1 cellular context compared by ENCODE assay signal in the genomic region with DNA sequence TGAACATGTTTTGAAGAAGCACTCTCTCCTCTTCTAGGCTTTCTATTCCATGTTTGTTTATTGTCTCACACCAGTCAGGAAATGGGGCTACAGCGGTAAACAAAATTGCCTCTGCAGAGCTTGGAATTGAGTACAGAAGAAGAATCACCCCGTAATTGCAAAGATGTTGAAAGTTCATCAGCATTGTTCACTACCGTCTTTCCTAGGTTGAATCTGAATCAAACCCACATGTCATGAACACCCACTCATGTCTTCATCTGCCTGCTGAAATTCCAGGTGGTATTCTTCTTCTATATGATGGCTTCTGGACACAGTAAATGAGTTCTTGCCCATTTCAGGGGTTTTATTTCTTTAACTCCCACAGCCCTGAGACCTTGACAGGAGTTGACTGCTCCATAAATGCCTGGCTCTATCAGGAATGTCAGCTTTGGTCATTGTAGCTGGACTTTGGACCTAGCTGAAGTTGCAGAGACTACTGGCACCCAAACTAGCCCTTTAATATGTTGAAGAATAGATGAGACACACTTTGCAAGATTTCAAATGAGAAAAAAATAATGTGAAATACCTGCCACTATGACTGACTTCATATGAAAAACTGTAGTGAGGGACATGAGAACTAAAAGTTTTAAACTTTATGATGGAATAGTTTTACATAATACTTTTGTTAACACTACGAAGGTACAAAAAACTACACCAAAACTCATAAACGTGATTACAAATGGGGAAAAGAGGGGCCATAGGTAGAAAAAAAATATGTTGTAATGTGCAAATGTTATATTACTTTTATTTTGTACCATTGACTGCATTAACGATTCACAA.
TF ChIP-seq lines count a peak whose summit lies in the region.

No MANE protein-coding gene starts in this region.

TF ChIP-seq in HepG2, 621 proteins besides CTCF, POLR2A, EP300 and RAD21 (continued from another document and continues in another):
- TF ChIP-seq, protein P1, sequence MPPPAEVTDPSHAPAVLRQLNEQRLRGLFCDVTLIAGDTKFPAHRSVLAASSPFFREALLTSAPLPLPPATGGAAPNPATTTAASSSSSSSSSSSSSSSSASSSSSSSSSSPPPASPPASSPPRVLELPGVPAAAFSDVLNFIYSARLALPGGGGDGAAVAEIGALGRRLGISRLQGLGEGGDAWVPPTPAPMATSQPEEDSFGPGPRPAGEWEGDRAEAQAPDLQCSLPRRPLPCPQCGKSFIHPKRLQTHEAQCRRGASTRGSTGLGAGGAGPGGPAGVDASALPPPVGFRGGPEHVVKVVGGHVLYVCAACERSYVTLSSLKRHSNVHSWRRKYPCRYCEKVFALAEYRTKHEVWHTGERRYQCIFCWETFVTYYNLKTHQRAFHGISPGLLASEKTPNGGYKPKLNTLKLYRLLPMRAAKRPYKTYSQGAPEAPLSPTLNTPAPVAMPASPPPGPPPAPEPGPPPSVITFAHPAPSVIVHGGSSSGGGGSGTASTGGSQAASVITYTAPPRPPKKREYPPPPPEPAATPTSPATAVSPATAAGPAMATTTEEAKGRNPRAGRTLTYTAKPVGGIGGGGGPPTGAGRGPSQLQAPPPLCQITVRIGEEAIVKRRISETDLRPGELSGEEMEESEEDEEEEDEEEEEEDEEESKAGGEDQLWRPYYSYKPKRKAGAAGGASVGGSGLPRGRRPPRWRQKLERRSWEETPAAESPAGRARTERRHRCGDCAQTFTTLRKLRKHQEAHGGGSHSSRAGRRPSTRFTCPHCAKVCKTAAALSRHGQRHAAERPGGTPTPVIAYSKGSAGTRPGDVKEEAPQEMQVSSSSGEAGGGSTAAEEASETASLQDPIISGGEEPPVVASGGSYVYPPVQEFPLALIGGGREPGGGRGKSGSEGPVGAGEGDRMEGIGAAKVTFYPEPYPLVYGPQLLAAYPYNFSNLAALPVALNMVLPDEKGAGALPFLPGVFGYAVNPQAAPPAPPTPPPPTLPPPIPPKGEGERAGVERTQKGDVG (CRISPR knock-in tag; IDR thresholded peaks at IDR 0.05; ENCODE audit: borderline replicate concordance), result no peak
- peak; percentile 5; the same call in 1 of the 2 replicates for TF ChIP-seq RBFOX2 (IDR thresholded peaks at IDR 0.05; ENCODE audit: low read depth, low read length)
- peak; percentile 34; the same call in 1 of the 2 replicates for TF ChIP-seq ZFX (CRISPR knock-in tag; IDR thresholded peaks at IDR 0.05; ENCODE audit: low read depth)
- no peak for TF ChIP-seq ATF7-NPFF (CRISPR knock-in tag; IDR thresholded peaks at IDR 0.05; ENCODE audit: low read depth)
- no peak for TF ChIP-seq ZNF737 (CRISPR knock-in tag; IDR thresholded peaks at IDR 0.05; ENCODE audit: borderline replicate concordance)
- no peak for TF ChIP-seq RXRA (CRISPR knock-in tag; IDR thresholded peaks at IDR 0.05)
- TF ChIP-seq KLF13 (CRISPR knock-in tag; IDR thresholded peaks at IDR 0.05), result no peak
- peak; percentile 39; the same call in 1 of the 2 replicates for TF ChIP-seq PITX1 (CRISPR knock-in tag; IDR thresholded peaks at IDR 0.05)
- TF ChIP-seq, protein P2, sequence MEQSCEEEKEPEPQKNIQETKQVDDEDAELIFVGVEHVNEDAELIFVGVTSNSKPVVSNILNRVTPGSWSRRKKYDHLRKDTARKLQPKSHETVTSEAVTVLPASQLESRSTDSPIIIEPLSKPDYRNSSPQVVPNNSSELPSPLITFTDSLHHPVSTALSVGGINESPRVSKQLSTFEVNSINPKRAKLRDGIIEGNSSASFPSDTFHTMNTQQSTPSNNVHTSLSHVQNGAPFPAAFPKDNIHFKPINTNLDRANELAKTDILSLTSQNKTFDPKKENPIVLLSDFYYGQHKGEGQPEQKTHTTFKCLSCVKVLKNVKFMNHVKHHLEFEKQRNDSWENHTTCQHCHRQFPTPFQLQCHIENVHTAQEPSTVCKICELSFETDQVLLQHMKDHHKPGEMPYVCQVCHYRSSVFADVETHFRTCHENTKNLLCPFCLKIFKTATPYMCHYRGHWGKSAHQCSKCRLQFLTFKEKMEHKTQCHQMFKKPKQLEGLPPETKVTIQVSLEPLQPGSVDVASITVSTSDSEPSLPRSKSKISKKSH (CRISPR knock-in tag; IDR thresholded peaks at IDR 0.05; ENCODE audit: borderline replicate concordance), result no peak
- no peak for TF ChIP-seq KDM5A (IDR thresholded peaks at IDR 0.05; ENCODE audit: borderline replicate concordance, low read length)
- no peak for TF ChIP-seq BCLAF1 (IDR thresholded peaks at IDR 0.05)
- TF ChIP-seq KDM4B (CRISPR knock-in tag; IDR thresholded peaks at IDR 0.05), result 0 out of 2 replicates have a peak, but pooled peaks have one; percentile 28
- no peak for TF ChIP-seq MYNN (CRISPR knock-in tag; IDR thresholded peaks at IDR 0.05; ENCODE audit: low read depth)
- TF ChIP-seq ZNF331 (CRISPR knock-in tag; IDR thresholded peaks at IDR 0.05), result peak; percentile 48; the same call in 1 of the 2 replicates
- TF ChIP-seq, protein P3, sequence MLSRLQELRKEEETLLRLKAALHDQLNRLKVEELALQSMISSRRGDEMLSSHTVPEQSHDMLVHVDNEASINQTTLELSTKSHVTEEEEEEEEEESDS (CRISPR knock-in tag; IDR thresholded peaks at IDR 0.05; ENCODE audit: borderline replicate concordance), result no peak
- TF ChIP-seq HOXA9 (CRISPR knock-in tag; IDR thresholded peaks at IDR 0.05; ENCODE audit: borderline replicate concordance), result no peak
- no peak for TF ChIP-seq HMGA1 (CRISPR knock-in tag; conservative IDR thresholded peaks at IDR 0.05)
- no peak for TF ChIP-seq SATB2 (CRISPR knock-in tag; IDR thresholded peaks at IDR 0.05)
- no peak for TF ChIP-seq TP53 (CRISPR knock-in tag; conservative IDR thresholded peaks at IDR 0.05)
- no peak for TF ChIP-seq RBM39 (IDR thresholded peaks at IDR 0.05; ENCODE audit: low read depth, low read length, poor library complexity, severe bottlenecking)
- no peak for TF ChIP-seq ZNF766 (CRISPR knock-in tag; IDR thresholded peaks at IDR 0.05; ENCODE audit: borderline replicate concordance)
- TF ChIP-seq MAFF (IDR thresholded peaks at IDR 0.05; ENCODE audit: low read depth, low read length), result no peak
- no peak for TF ChIP-seq ZNF816 (CRISPR knock-in tag; IDR thresholded peaks at IDR 0.05; ENCODE audit: borderline replicate concordance)
- peak; percentile 92 for TF ChIP-seq ZKSCAN5 (CRISPR knock-in tag; IDR thresholded peaks at IDR 0.05)
- no peak for TF ChIP-seq SIX1 (CRISPR knock-in tag; IDR thresholded peaks at IDR 0.05; ENCODE audit: borderline replicate concordance)
- no peak for TF ChIP-seq HES4 (CRISPR knock-in tag; IDR thresholded peaks at IDR 0.05; ENCODE audit: borderline replicate concordance)
- no peak for TF ChIP-seq REL (CRISPR knock-in tag; conservative IDR thresholded peaks at IDR 0.05)
- TF ChIP-seq JUNB (CRISPR knock-in tag; IDR thresholded peaks at IDR 0.05; ENCODE audit: borderline replicate concordance), result no peak
- no peak for TF ChIP-seq TERF1 (CRISPR knock-in tag; IDR thresholded peaks at IDR 0.05)
- no peak for TF ChIP-seq POLR2AphosphoS2 (IDR thresholded peaks at IDR 0.05; ENCODE audit: low read depth, low read length)
- no peak for TF ChIP-seq SIN3B (IDR thresholded peaks at IDR 0.05; ENCODE audit: low read length)
- TF ChIP-seq ZNF124 (CRISPR knock-in tag; IDR thresholded peaks at IDR 0.05), result 0 out of 2 replicates have a peak, but pooled peaks have one; percentile 36
- no peak for TF ChIP-seq GZF1 (CRISPR knock-in tag; IDR thresholded peaks at IDR 0.05)
- TF ChIP-seq ATF1 (CRISPR knock-in tag; IDR thresholded peaks at IDR 0.05), result no peak
- TF ChIP-seq HINFP (CRISPR knock-in tag; IDR thresholded peaks at IDR 0.05; ENCODE audit: low read depth), result no peak
- TF ChIP-seq EEA1 (CRISPR knock-in tag; IDR thresholded peaks at IDR 0.05; ENCODE audit: borderline replicate concordance), result no peak
- no peak; the same call in 1 of the 2 replicates for TF ChIP-seq IRF2 (CRISPR knock-in tag; IDR thresholded peaks at IDR 0.05)
- TF ChIP-seq BRD4 (CRISPR knock-in tag; IDR thresholded peaks at IDR 0.05), result no peak
- no peak for TF ChIP-seq ZNF432 (CRISPR knock-in tag; IDR thresholded peaks at IDR 0.05; ENCODE audit: borderline replicate concordance)
- no peak for TF ChIP-seq SAFB2 (CRISPR knock-in tag; IDR thresholded peaks at IDR 0.05; ENCODE audit: borderline replicate concordance, low read depth)
- TF ChIP-seq, protein P4, sequence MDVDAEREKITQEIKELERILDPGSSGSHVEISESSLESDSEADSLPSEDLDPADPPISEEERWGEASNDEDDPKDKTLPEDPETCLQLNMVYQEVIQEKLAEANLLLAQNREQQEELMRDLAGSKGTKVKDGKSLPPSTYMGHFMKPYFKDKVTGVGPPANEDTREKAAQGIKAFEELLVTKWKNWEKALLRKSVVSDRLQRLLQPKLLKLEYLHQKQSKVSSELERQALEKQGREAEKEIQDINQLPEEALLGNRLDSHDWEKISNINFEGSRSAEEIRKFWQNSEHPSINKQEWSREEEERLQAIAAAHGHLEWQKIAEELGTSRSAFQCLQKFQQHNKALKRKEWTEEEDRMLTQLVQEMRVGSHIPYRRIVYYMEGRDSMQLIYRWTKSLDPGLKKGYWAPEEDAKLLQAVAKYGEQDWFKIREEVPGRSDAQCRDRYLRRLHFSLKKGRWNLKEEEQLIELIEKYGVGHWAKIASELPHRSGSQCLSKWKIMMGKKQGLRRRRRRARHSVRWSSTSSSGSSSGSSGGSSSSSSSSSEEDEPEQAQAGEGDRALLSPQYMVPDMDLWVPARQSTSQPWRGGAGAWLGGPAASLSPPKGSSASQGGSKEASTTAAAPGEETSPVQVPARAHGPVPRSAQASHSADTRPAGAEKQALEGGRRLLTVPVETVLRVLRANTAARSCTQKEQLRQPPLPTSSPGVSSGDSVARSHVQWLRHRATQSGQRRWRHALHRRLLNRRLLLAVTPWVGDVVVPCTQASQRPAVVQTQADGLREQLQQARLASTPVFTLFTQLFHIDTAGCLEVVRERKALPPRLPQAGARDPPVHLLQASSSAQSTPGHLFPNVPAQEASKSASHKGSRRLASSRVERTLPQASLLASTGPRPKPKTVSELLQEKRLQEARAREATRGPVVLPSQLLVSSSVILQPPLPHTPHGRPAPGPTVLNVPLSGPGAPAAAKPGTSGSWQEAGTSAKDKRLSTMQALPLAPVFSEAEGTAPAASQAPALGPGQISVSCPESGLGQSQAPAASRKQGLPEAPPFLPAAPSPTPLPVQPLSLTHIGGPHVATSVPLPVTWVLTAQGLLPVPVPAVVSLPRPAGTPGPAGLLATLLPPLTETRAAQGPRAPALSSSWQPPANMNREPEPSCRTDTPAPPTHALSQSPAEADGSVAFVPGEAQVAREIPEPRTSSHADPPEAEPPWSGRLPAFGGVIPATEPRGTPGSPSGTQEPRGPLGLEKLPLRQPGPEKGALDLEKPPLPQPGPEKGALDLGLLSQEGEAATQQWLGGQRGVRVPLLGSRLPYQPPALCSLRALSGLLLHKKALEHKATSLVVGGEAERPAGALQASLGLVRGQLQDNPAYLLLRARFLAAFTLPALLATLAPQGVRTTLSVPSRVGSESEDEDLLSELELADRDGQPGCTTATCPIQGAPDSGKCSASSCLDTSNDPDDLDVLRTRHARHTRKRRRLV (CRISPR knock-in tag; IDR thresholded peaks at IDR 0.05), result no peak
- TF ChIP-seq ZNF639 (CRISPR knock-in tag; conservative IDR thresholded peaks at IDR 0.05), result no peak
- TF ChIP-seq, protein P5, sequence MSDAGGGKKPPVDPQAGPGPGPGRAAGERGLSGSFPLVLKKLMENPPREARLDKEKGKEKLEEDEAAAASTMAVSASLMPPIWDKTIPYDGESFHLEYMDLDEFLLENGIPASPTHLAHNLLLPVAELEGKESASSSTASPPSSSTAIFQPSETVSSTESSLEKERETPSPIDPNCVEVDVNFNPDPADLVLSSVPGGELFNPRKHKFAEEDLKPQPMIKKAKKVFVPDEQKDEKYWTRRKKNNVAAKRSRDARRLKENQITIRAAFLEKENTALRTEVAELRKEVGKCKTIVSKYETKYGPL (CRISPR knock-in tag; IDR thresholded peaks at IDR 0.05), result no peak
